In genomic region chr19:27752530-27753184, GRCh38 we compare ENCODE assay signal across 26 cellular contexts.
"Had no signal": no experiment of that assay in that cellular context is flagged by ENCODE, and none has a peak within 500 bp of the region (broad histone marks: within the 10 kb centered on the region; RNA-seq: fewer than 3 reads in every experiment).

No MANE protein-coding gene starts in this region.

- H3K36me3 ChIP-seq: adrenal gland, cardiac muscle cell, gastrocnemius medialis, right lobe of liver, tibial nerve had no signal

- H3K27ac ChIP-seq: adrenal gland, cardiac muscle cell, gastrocnemius medialis, right lobe of liver, tibial nerve had no signal

- H3K27me3 ChIP-seq: adrenal gland, cardiac muscle cell, gastrocnemius medialis, right lobe of liver, tibial nerve had no signal

- DNase-seq: activated CD4-positive, alpha-beta T cell treated with anti-CD3 and anti-CD28 coated beads for 1 hour; activated CD4-positive, alpha-beta T cell treated with anti-CD3 and anti-CD28 coated beads, Interleukin-2, amount 10 ng/mL, durations not matched to agents 7 days and 5 days; activated CD8-positive, alpha-beta T cell treated with anti-CD3 and anti-CD28 coated beads for 36 hours; activated naive CD4-positive, alpha-beta T cell treated with anti-CD3 and anti-CD28 coated beads for 36 hours; activated naive CD8-positive, alpha-beta T cell treated with anti-CD3 and anti-CD28 coated beads for 36 hours; activated T-cell treated with anti-CD3 and anti-CD28 coated beads, Interleukin-2, amount 50 U/mL, for 48 hours; aorta; cortex of kidney; effector memory CD8-positive, alpha-beta T cell; erythroblast; gastrocnemius medialis; glutamatergic neuron; left cardiac atrium; midbrain; natural killer cell; stimulated activated CD4-positive, alpha-beta T cell treated with anti-CD3 and anti-CD28 coated beads, Interleukin-1b, Interleukin-23, amount 100 ng/mL, for 48 hours; stimulated activated CD4-positive, alpha-beta T cell treated with anti-CD3 and anti-CD28 coated beads, Interleukin-4, amount 100 ng/mL, for 4 hours; stimulated activated CD8-positive, alpha-beta memory T cell treated with anti-CD3 and anti-CD28 coated beads, Interleukin-4, amount 100 ng/mL, for 48 hours; T-helper 2 cell had no signal

- ATAC-seq: activated CD8-positive, alpha-beta T cell treated with anti-CD3 and anti-CD28 coated beads for 36 hours; effector memory CD8-positive, alpha-beta T cell; gastrocnemius medialis; left cardiac atrium; natural killer cell; right lobe of liver; stimulated activated memory B cell treated with anti-CD40 and anti-IgM and Interleukin-4, amounts not matched to agents 10 μg/mL and 1 μg/mL and 100 μg/mL, for 72 hours; WTC11 had no signal

- H3K4me1 ChIP-seq: adrenal gland, gastrocnemius medialis, right lobe of liver, tibial nerve had no signal

- H3K4me3 ChIP-seq: adrenal gland, cardiac muscle cell, gastrocnemius medialis, right lobe of liver, smooth muscle cell, tibial nerve had no signal

- H3K9me3 ChIP-seq: adrenal gland, gastrocnemius medialis, right lobe of liver had no signal
